In genomic region chr14:101226603-101227425, GRCh38 we compare ENCODE assay signal across 1 cellular context.
TF ChIP-seq lines count a peak whose summit lies in the region.

No MANE protein-coding gene starts in this region.

TF ChIP-seq in HepG2, 621 proteins besides CTCF, POLR2A, EP300 and RAD21 (continued from another document and continues in another):
- TF ChIP-seq, protein P1, sequence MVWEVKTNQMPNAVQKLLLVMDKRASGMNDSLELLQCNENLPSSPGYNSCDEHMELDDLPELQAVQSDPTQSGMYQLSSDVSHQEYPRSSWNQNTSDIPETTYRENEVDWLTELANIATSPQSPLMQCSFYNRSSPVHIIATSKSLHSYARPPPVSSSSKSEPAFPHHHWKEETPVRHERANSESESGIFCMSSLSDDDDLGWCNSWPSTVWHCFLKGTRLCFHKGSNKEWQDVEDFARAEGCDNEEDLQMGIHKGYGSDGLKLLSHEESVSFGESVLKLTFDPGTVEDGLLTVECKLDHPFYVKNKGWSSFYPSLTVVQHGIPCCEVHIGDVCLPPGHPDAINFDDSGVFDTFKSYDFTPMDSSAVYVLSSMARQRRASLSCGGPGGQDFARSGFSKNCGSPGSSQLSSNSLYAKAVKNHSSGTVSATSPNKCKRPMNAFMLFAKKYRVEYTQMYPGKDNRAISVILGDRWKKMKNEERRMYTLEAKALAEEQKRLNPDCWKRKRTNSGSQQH (CRISPR knock-in tag; IDR thresholded peaks at IDR 0.05; ENCODE audit: low read depth), result no peak
- TF ChIP-seq, protein P2, sequence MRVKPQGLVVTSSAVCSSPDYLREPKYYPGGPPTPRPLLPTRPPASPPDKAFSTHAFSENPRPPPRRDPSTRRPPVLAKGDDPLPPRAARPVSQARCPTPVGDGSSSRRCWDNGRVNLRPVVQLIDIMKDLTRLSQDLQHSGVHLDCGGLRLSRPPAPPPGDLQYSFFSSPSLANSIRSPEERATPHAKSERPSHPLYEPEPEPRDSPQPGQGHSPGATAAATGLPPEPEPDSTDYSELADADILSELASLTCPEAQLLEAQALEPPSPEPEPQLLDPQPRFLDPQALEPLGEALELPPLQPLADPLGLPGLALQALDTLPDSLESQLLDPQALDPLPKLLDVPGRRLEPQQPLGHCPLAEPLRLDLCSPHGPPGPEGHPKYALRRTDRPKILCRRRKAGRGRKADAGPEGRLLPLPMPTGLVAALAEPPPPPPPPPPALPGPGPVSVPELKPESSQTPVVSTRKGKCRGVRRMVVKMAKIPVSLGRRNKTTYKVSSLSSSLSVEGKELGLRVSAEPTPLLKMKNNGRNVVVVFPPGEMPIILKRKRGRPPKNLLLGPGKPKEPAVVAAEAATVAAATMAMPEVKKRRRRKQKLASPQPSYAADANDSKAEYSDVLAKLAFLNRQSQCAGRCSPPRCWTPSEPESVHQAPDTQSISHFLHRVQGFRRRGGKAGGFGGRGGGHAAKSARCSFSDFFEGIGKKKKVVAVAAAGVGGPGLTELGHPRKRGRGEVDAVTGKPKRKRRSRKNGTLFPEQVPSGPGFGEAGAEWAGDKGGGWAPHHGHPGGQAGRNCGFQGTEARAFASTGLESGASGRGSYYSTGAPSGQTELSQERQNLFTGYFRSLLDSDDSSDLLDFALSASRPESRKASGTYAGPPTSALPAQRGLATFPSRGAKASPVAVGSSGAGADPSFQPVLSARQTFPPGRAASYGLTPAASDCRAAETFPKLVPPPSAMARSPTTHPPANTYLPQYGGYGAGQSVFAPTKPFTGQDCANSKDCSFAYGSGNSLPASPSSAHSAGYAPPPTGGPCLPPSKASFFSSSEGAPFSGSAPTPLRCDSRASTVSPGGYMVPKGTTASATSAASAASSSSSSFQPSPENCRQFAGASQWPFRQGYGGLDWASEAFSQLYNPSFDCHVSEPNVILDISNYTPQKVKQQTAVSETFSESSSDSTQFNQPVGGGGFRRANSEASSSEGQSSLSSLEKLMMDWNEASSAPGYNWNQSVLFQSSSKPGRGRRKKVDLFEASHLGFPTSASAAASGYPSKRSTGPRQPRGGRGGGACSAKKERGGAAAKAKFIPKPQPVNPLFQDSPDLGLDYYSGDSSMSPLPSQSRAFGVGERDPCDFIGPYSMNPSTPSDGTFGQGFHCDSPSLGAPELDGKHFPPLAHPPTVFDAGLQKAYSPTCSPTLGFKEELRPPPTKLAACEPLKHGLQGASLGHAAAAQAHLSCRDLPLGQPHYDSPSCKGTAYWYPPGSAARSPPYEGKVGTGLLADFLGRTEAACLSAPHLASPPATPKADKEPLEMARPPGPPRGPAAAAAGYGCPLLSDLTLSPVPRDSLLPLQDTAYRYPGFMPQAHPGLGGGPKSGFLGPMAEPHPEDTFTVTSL (CRISPR knock-in tag; IDR thresholded peaks at IDR 0.05; ENCODE audit: borderline replicate concordance), result peak; percentile 74; the same call in 1 of the 2 replicates
- TF ChIP-seq, protein P3, sequence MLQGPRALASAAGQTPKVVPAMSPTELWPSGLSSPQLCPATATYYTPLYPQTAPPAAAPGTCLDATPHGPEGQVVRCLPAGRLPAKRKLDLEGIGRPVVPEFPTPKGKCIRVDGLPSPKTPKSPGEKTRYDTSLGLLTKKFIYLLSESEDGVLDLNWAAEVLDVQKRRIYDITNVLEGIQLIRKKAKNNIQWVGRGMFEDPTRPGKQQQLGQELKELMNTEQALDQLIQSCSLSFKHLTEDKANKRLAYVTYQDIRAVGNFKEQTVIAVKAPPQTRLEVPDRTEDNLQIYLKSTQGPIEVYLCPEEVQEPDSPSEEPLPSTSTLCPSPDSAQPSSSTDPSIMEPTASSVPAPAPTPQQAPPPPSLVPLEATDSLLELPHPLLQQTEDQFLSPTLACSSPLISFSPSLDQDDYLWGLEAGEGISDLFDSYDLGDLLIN (CRISPR knock-in tag; IDR thresholded peaks at IDR 0.05; ENCODE audit: borderline replicate concordance), result no peak
- TF ChIP-seq ZNF670 (CRISPR knock-in tag; IDR thresholded peaks at IDR 0.05; ENCODE audit: borderline replicate concordance), result no peak
- no peak for TF ChIP-seq MIER2 (CRISPR knock-in tag; IDR thresholded peaks at IDR 0.05)
- TF ChIP-seq, protein P4, sequence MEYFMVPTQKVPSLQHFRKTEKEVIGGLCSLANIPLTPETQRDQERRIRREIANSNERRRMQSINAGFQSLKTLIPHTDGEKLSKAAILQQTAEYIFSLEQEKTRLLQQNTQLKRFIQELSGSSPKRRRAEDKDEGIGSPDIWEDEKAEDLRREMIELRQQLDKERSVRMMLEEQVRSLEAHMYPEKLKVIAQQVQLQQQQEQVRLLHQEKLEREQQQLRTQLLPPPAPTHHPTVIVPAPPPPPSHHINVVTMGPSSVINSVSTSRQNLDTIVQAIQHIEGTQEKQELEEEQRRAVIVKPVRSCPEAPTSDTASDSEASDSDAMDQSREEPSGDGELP (IDR thresholded peaks at IDR 0.05; ENCODE audit: borderline replicate concordance, low read depth), result peak; percentile 90; the same call in 1 of the 2 replicates
- TF ChIP-seq ARNT (IDR thresholded peaks at IDR 0.05), result no peak
- TF ChIP-seq PATZ1 (CRISPR knock-in tag; IDR thresholded peaks at IDR 0.05), result peak; percentile 88
- TF ChIP-seq SUZ12 (IDR thresholded peaks at IDR 0.05; ENCODE audit: low read depth, low read length), result no peak
- peak; percentile 95 for TF ChIP-seq HDAC2 (CRISPR knock-in tag; IDR thresholded peaks at IDR 0.05)
- TF ChIP-seq THYN1 (CRISPR knock-in tag; IDR thresholded peaks at IDR 0.05; ENCODE audit: borderline replicate concordance, low read depth), result no peak
- TF ChIP-seq ZNF780A (CRISPR knock-in tag; IDR thresholded peaks at IDR 0.05), result no peak
- no peak for TF ChIP-seq ZSCAN5A (CRISPR knock-in tag; IDR thresholded peaks at IDR 0.05; ENCODE audit: borderline replicate concordance)
- 0 out of 2 replicates have a peak, but pooled peaks have one; percentile 44 for TF ChIP-seq RBAK (CRISPR knock-in tag; IDR thresholded peaks at IDR 0.05)
- peak; percentile 98 for TF ChIP-seq ZNF543 (CRISPR knock-in tag; IDR thresholded peaks at IDR 0.05)
- TF ChIP-seq, protein P5, sequence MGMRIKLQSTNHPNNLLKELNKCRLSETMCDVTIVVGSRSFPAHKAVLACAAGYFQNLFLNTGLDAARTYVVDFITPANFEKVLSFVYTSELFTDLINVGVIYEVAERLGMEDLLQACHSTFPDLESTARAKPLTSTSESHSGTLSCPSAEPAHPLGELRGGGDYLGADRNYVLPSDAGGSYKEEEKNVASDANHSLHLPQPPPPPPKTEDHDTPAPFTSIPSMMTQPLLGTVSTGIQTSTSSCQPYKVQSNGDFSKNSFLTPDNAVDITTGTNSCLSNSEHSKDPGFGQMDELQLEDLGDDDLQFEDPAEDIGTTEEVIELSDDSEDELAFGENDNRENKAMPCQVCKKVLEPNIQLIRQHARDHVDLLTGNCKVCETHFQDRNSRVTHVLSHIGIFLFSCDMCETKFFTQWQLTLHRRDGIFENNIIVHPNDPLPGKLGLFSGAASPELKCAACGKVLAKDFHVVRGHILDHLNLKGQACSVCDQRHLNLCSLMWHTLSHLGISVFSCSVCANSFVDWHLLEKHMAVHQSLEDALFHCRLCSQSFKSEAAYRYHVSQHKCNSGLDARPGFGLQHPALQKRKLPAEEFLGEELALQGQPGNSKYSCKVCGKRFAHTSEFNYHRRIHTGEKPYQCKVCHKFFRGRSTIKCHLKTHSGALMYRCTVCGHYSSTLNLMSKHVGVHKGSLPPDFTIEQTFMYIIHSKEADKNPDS (CRISPR knock-in tag; IDR thresholded peaks at IDR 0.05), result no peak
- no peak for TF ChIP-seq BATF2 (CRISPR knock-in tag; IDR thresholded peaks at IDR 0.05)
- TF ChIP-seq HMGXB4 (CRISPR knock-in tag; IDR thresholded peaks at IDR 0.05; ENCODE audit: borderline replicate concordance in 1 of 2, low read depth in 1 of 2), result no peak
- TF ChIP-seq THAP9 (CRISPR knock-in tag; IDR thresholded peaks at IDR 0.05; ENCODE audit: borderline replicate concordance), result peak; percentile 45; the same call in 1 of the 2 replicates
- peak; percentile 89 for TF ChIP-seq FOXK1 (CRISPR knock-in tag; IDR thresholded peaks at IDR 0.05; ENCODE audit: borderline replicate concordance, low read depth)
- no peak for TF ChIP-seq ZNF207 (IDR thresholded peaks at IDR 0.05; ENCODE audit: borderline replicate concordance)
- TF ChIP-seq, protein P6, sequence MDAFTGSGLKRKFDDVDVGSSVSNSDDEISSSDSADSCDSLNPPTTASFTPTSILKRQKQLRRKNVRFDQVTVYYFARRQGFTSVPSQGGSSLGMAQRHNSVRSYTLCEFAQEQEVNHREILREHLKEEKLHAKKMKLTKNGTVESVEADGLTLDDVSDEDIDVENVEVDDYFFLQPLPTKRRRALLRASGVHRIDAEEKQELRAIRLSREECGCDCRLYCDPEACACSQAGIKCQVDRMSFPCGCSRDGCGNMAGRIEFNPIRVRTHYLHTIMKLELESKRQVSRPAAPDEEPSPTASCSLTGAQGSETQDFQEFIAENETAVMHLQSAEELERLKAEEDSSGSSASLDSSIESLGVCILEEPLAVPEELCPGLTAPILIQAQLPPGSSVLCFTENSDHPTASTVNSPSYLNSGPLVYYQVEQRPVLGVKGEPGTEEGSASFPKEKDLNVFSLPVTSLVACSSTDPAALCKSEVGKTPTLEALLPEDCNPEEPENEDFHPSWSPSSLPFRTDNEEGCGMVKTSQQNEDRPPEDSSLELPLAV (CRISPR knock-in tag; conservative IDR thresholded peaks at IDR 0.05; ENCODE audit: low read depth), result no peak
